ENCODE assay signal across 14 cellular contexts in the genomic region with DNA sequence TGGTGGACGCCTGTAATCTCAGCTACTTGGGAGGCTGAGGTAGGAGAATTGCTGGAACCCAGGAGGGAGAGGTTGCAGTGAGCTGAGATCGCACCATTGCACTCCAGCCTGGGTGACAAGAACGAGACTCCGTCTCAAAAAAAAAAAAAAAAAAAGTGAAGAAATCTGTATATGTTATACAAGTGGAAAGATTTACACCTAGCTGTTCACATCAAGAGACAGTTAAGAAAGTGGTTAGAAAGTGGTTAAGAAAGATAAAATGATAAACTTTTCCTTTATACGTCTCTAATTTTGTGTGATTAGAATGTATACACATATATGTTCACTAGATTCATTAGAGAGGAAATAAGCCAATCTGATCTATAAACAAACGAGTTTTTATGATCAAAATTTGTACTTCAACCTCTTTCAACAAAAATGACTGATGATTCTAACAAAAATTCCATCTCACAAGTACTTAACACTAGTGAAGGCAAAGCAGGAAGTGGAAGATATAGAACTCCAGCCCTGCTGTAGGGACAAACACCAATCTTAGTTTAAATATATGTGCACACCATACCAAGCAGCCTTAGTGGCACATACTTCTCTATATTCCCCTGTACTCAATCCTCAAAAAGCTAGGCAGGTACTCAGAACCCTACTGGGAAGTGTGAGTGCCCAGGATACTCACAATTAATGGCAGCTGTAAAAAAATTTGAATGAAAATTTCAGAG.
"Had no signal": no experiment of that assay in that cellular context is flagged by ENCODE, and none has a peak within 500 bp of the region (broad histone marks: within the 10 kb centered on the region; RNA-seq: fewer than 3 reads in every experiment).

No MANE protein-coding gene starts in this region.

- H3K4me3 ChIP-seq: breast epithelium, lung, SJCRH30, thoracic aorta, upper lobe of right lung had no signal

- H3K27me3 ChIP-seq: breast epithelium, SJCRH30, upper lobe of right lung had no signal

- H3K36me3 ChIP-seq: breast epithelium had no signal

- DNase-seq: activated B cell treated with CpG ODN at 0.5 μM for 24 hours; activated CD4-positive, alpha-beta T cell treated with anti-CD3 and anti-CD28 coated beads, Interleukin-2, amount 50 U/mL, for 1 hour; activated gamma-delta T cell treated with Interleukin-2 at 50 U/mL for 16 hours; activated T-cell treated with anti-CD3 and anti-CD28 coated beads, Interleukin-2, amount 50 U/mL, for 4 hours; aorta; islet precursor cell; SJCRH30; upper lobe of right lung had no signal

- H3K9me3 Mint-ChIP-seq: activated B cell treated with CpG ODN at 0.5 μM for 24 hours; activated T-cell treated with anti-CD3 and anti-CD28 coated beads, Interleukin-2, amount 50 U/mL, for 4 hours; nephron had no signal

- H3K27me3 Mint-ChIP-seq: activated B cell treated with CpG ODN at 0.5 μM for 24 hours had no signal

- ATAC-seq: sciatic nerve, upper lobe of right lung had no signal

- H3K27ac Mint-ChIP-seq: activated B cell treated with CpG ODN at 0.5 μM for 24 hours, nephron had no signal

- H3K9me3 ChIP-seq: breast epithelium, SJCRH30, thoracic aorta, upper lobe of right lung had no signal

- FAIRE-seq: endometrium had no signal

- H3K4me1 ChIP-seq: breast epithelium, SJCRH30, upper lobe of right lung had no signal

- H3K4me3 Mint-ChIP-seq: activated B cell treated with CpG ODN at 0.5 μM for 24 hours; activated T-cell treated with anti-CD3 and anti-CD28 coated beads, Interleukin-2, amount 50 U/mL, for 4 hours; nephron had no signal

- H3K27ac ChIP-seq: breast epithelium, SJCRH30, thoracic aorta, upper lobe of right lung had no signal

- H3K4me1 Mint-ChIP-seq: nephron had no signal
